9 cellular contexts compared by ENCODE assay signal in the genomic region with DNA sequence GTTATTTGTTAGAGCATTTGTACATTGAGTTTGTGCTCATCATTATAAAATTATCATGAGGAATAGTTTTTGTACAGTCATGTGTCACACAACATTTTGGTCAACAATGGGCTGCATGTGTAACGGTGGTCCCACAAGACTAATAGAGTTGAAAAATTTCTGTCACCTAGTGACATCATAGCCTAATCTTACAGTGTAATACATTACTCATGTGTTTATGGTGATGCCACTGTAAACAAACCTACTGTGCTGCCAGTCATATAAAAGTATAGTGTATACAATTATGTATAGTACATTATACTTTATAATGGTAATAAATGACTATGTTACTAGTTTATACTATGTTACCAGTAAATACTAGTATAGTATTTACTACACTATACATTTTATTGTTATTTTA. TPM values are rescaled to one million over a fixed set of nuclear protein-coding genes. Genes with fewer than 3 reads are reported as not detected.
"Had no signal": no experiment of that assay in that cellular context is flagged by ENCODE, and none has a peak within 500 bp of the region (broad histone marks: within the 10 kb centered on the region; RNA-seq: fewer than 3 reads in every experiment).

No MANE protein-coding gene starts in this region.

- ATAC-seq: GM23338, K562 had no signal

- H3K4me2 ChIP-seq: GM23338 had no signal

- DNase-seq: H9, HCEC 1CT, IMR-90, KG1 had no signal

- H2AFZ ChIP-seq: GM23338 had no signal

- H3K4me3 ChIP-seq: GM23338, K562 had no signal

- FAIRE-seq: H1, H54, K562 had no signal

RNA-seq across cellular contexts. Expression of a gene that starts 3.0 kb away (rescaled TPM):
- total RNA-seq: HT-29 had no signal
- polyA plus RNA-seq: K562 had no signal
